Comparison of ENCODE assay signal across 15 cellular contexts in the genomic region with DNA sequence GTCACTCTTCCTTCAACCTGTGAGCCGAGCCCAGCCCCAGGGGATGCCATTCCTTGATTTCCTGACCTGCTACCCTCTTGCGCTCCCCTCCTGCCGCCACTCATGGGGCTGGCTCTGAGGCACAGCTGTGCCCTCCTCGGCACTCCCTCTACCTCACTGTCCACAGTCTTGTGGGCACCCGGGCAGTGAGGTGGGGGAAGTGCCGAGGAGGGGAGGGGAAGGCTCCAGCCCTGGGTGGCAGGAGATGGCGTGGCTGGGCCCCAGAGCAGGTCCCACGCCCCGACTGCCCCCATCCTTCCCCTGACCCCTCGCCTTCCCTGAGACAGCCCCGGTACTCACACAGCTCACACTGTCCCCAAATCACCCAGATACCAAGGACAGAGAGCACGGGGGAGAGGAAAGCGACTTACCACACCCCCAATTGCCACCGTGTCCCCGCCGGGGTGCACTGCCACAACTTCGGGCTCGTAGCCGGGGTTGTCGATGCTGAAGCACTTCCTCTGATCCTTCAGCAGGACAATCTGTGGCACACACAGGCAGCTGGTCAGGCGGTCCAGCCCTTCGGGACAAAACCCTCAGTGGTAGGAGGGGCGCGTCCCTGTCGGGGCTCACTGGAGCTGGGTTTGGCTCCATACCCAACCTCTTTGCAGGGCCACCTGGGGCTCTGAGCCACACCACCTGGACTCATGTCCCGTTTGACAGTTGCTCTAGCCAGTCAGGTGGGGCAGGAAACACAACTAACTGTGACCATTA. TPM values are rescaled to one million over a fixed set of nuclear protein-coding genes. Genes with fewer than 3 reads are reported as not detected.
DNase-seq lines count a peak whose midpoint lies in the region; ATAC-seq, FAIRE-seq and TF ChIP-seq lines count a peak whose summit lies in the region.
"Had no signal": no experiment of that assay in that cellular context is flagged by ENCODE, and none has a peak within 500 bp of the region (broad histone marks: within the 10 kb centered on the region; RNA-seq: fewer than 3 reads in every experiment).

No MANE protein-coding gene starts in this region.

- no peak overlapping the region for H3K9ac ChIP-seq in muscle layer of colon (ENCODE audit: low read length)
- H3K9ac ChIP-seq: SK-N-SH had no signal

- TF ChIP-seq CTCF in GM13977 (IDR thresholded peaks at IDR 0.05; ENCODE audit: extremely low read depth, insufficient read depth, missing control alignments): no peak

- no peaks in the 10 kb centered on the region for H3K27me3 Mint-ChIP-seq in dendritic cell treated with granulocyte-macrophage colony-stimulating factor and Interleukin-4, amounts not matched to agents 40 ng/mL and 50 ng/mL, for 4 days

- H3K9me3 Mint-ChIP-seq in dendritic cell treated with granulocyte-macrophage colony-stimulating factor and Interleukin-4, amounts not matched to agents 40 ng/mL and 50 ng/mL, for 4 days: no peaks in the 10 kb centered on the region

- H3K4me1 Mint-ChIP-seq in dendritic cell treated with granulocyte-macrophage colony-stimulating factor and Interleukin-4, amounts not matched to agents 40 ng/mL and 50 ng/mL, for 4 days (ENCODE audit: low read depth): peaks cover 45% of the 10 kb centered on the region

- peak overlapping the region; percentile 53 for H3K27ac Mint-ChIP-seq in dendritic cell treated with granulocyte-macrophage colony-stimulating factor and Interleukin-4, amounts not matched to agents 40 ng/mL and 50 ng/mL, for 4 days

- peaks cover 98% of the 10 kb centered on the region for H3K36me3 ChIP-seq in muscle layer of colon (ENCODE audit: insufficient read depth, low read length)

- no peaks in the 10 kb centered on the region for H3K4me1 ChIP-seq in muscle layer of colon (ENCODE audit: insufficient read depth, low read length)

- H3K27ac ChIP-seq in muscle layer of colon (ENCODE audit: low read depth, low read length): peak overlapping the region; percentile 7
- H3K27ac ChIP-seq: WERI-Rb-1 had no signal

- ATAC-seq in HG03045 (IDR thresholded peaks at IDR 0.05; ENCODE audit: unreplicated experiment): no peak

- no peaks in the 10 kb centered on the region for H3K9me3 ChIP-seq in muscle layer of colon (ENCODE audit: low read length)
- H3K9me3 ChIP-seq: SK-N-SH had no signal

- no peak; the same call in 1 of the 2 replicates for TF ChIP-seq POLR2A in GM12892 (IDR thresholded peaks at IDR 0.05; ENCODE audit: low read depth, low read length)

- in situ Hi-C loops in GM13977 (cut with MboI; ENCODE audit: low pct_unique_long_range_greater_than_20kb, low sequenced_read_pairs, unreplicated experiment): no loop called here

- no peak for FAIRE-seq in GM12892 (lab: Jason Lieb, UNC)
- FAIRE-seq: H1 had no signal

- no peak overlapping the region for H3K4me3 ChIP-seq in muscle layer of colon (ENCODE audit: low read depth in 1 of 2, low read length in 2 of 2)

- DNase-seq in 8988T (peak; percentile 10), GM12892 (ENCODE audit: insufficient read length) (peak; percentile 3), GM13977 (ENCODE audit: low spot score) (no peak), NCI-H2107 (lab: John Stamatoyannopoulos, UW) (no peak), DMS 273 treated with DMSO at 0.1 percent for 48 hours (lab: John Stamatoyannopoulos, UW) (no peak)
- DNase-seq: NCI-H2081; NK-92 treated with Interleukin-12 subunit alpha and Interleukin-12 subunit beta, amount 100 ng/mL, for 24 hours; SK-N-SH; stimulated activated CD4-positive, alpha-beta T cell treated with anti-CD3 and anti-CD28 coated beads, Interleukin-4, amount 100 ng/mL, for 1 hour; stimulated activated naive CD4-positive, alpha-beta T cell treated with Interleukin-2 at 50 U/mL for 16 hours; WERI-Rb-1 had no signal

- H3K27me3 ChIP-seq in muscle layer of colon (ENCODE audit: control insufficient read depth in 1 of 2, insufficient read depth in 2 of 2, low read length in 2 of 2): no peaks in the 10 kb centered on the region

- no peak overlapping the region for H3K4me3 Mint-ChIP-seq in dendritic cell treated with granulocyte-macrophage colony-stimulating factor and Interleukin-4, amounts not matched to agents 40 ng/mL and 50 ng/mL, for 4 days

- intact Hi-C loops in dendritic cell treated with granulocyte-macrophage colony-stimulating factor and Interleukin-4, amounts not matched to agents 40 ng/mL and 50 ng/mL, for 4 days (cut with micrococcal nuclease): no loop called here

- peaks cover 100% of the 10 kb centered on the region for H3K36me3 Mint-ChIP-seq in dendritic cell treated with granulocyte-macrophage colony-stimulating factor and Interleukin-4, amounts not matched to agents 40 ng/mL and 50 ng/mL, for 4 days (ENCODE audit: low read depth)

RNA-seq across cellular contexts. Expression of gene WDR1, which starts 37.9 kb away (rescaled TPM):
- polyA plus RNA-seq in GM12892 (2012; ENCODE audit: missing spikeins): 137 TPM

RNA-seq across cellular contexts. Expression of gene SLC2A9, which starts 57.4 kb away (rescaled TPM):
- 3.6 TPM for polyA plus RNA-seq in GM12892 (2012; ENCODE audit: missing spikeins)
- polyA plus RNA-seq: SK-N-SH had no signal

Comparison
In these comparisons a context has a peak if more than half of its experiments do, and no peak if none do; other contexts are left out.
1. DNase-seq: peak in 8988T (single experiment) and GM12892 (single experiment); none in GM13977 (single experiment), NCI-H2107 (single experiment) and DMS 273 treated with DMSO at 0.1 percent for 48 hours (single experiment).